7 cellular contexts compared by ENCODE assay signal in the genomic region with DNA sequence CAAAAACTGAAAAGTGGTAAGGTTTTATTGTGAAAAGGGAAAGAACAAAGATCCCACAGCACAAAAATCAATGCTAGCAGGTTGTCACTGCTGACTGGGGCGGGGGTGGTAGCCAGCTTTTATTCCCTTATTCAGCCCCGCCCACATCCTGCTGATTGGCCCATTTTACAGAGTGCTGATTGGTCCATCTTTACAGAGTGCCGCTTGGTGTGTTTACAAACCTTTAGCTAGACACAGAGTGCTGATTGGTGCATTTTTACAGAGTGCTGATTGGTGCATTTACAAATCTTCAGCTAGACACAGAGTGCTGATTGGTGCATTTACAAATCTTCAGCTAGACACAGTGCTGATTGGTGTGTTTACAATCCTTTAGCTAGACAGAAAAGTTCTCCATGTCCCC. TPM values are rescaled to one million over a fixed set of nuclear protein-coding genes. Genes with fewer than 3 reads are reported as not detected.
A peak's percentile ranks its signal among the peaks of the same experiment; 100 is the strongest.
DNase-seq lines count a peak whose midpoint lies in the region; ATAC-seq and TF ChIP-seq lines count a peak whose summit lies in the region.
"Not testable (repeated sequence)": the region's sequence is repeated elsewhere in the genome, so short reads cannot be mapped to it uniquely, and the experiment has no call there.

No MANE protein-coding gene starts in this region.

- H3F3A ChIP-seq in neural progenitor cell (ENCODE audit: low read depth), result peaks cover 23% of the 10 kb centered on the region

- H4K20me1 ChIP-seq in IMR-90 (ENCODE audit: insufficient read depth, low read length); neural progenitor cell (ENCODE audit: low read depth): not testable (repeated sequence)

- H3K9me3 ChIP-seq in IMR-90 (ENCODE audit: control insufficient read depth, insufficient read depth, low read length); neural progenitor cell (ENCODE audit: low read depth): not testable (repeated sequence)

- H3K9ac ChIP-seq in IMR-90 (ENCODE audit: low read depth, low read length); neural progenitor cell: not testable (repeated sequence)

- peak overlapping the region; percentile 60 for H2AFZ ChIP-seq in IMR-90 (replicated peaks; ENCODE audit: low read length, poor library complexity)
- not testable (repeated sequence) for H2AFZ ChIP-seq in neural progenitor cell (replicated peaks)

- H3K4me1 Mint-ChIP-seq in WTC11 (peaks cover 16% of the 10 kb centered on the region), neural progenitor cell (peaks cover 18% of the 10 kb centered on the region)
- H3K4me1 Mint-ChIP-seq in activated naive CD8-positive, alpha-beta T cell treated with anti-CD3 and anti-CD28 coated beads for 36 hours, result peaks cover 23% of the 10 kb centered on the region
- not testable (repeated sequence) for H3K4me1 Mint-ChIP-seq in glutamatergic neuron (ENCODE audit: low read depth, unreplicated experiment)

- intact Hi-C loops in IMR-90 (cut with micrococcal nuclease), result not testable (repeated sequence)

- H3K56ac ChIP-seq in IMR-90 (ENCODE audit: extremely low read depth, insufficient read depth, low read length), result not testable (repeated sequence)

- not testable (repeated sequence) for ATAC-seq in IMR-90 (ENCODE audit: low read depth); WTC11

- H3K27ac ChIP-seq in IMR-90 (ENCODE audit: insufficient read depth, low read length); neural progenitor cell: not testable (repeated sequence)

- H3K27me3 ChIP-seq in IMR-90 (ENCODE audit: control insufficient read depth, insufficient read depth, low read length); neural progenitor cell: not testable (repeated sequence)

- H3K23ac ChIP-seq in IMR-90 (ENCODE audit: low read depth, low read length), result not testable (repeated sequence)

- TF ChIP-seq CTCF in IMR-90 (conservative IDR thresholded peaks at IDR 0.05; ENCODE audit: low read depth, low read length); WTC11 (IDR thresholded peaks at IDR 0.05); glutamatergic neuron (IDR thresholded peaks at IDR 0.05; ENCODE audit: partially characterized antibody, unreplicated experiment); neural progenitor cell (IDR thresholded peaks at IDR 0.05): not testable (repeated sequence)

- DNase-seq in DMS53 (lab: John Stamatoyannopoulos, UW), result peak; percentile 6
- DNase-seq in IMR-90, glutamatergic neuron: not testable (repeated sequence)
- DNase-seq in NCI-H69 (lab: John Stamatoyannopoulos, UW), result peak; percentile 24
- peak; percentile 23 for DNase-seq in WTC11 (ENCODE audit: low spot score)
- peak; percentile 25 for DNase-seq in activated naive CD8-positive, alpha-beta T cell treated with anti-CD3 and anti-CD28 coated beads for 36 hours
- peak; percentile 17 for DNase-seq in neural progenitor cell (ENCODE audit: low spot score)

- H2BK5ac ChIP-seq in IMR-90 (ENCODE audit: low read depth, low read length, poor library complexity, severe bottlenecking), result not testable (repeated sequence)

- in situ Hi-C loops in IMR-90 (cut with MboI; ENCODE audit: low sequenced_read_pairs), result not testable (repeated sequence)

- H3K27ac Mint-ChIP-seq in WTC11, neural progenitor cell: not testable (repeated sequence)
- peak overlapping the region; percentile 94 for H3K27ac Mint-ChIP-seq in activated naive CD8-positive, alpha-beta T cell treated with anti-CD3 and anti-CD28 coated beads for 36 hours
- H3K27ac Mint-ChIP-seq in glutamatergic neuron (ENCODE audit: unreplicated experiment), result peak overlapping the region; percentile 45

- H3K79me1 ChIP-seq in IMR-90 (ENCODE audit: low read depth in 1 of 2, low read length in 2 of 2), result peaks cover 10 to 20% of the 10 kb centered on the region in 2 experiments

- not testable (repeated sequence) for H2AK5ac ChIP-seq in IMR-90 (ENCODE audit: low read depth, low read length)

- not testable (repeated sequence) for H3K4me1 ChIP-seq in IMR-90 (ENCODE audit: control insufficient read depth, insufficient read depth, low read length)
- H3K4me1 ChIP-seq in neural progenitor cell, result peaks cover 14% of the 10 kb centered on the region

- H4K5ac ChIP-seq in IMR-90 (ENCODE audit: low read depth, low read length), result not testable (repeated sequence)

- not testable (repeated sequence) for H3K4me3 Mint-ChIP-seq in WTC11; activated naive CD8-positive, alpha-beta T cell treated with anti-CD3 and anti-CD28 coated beads for 36 hours; glutamatergic neuron (ENCODE audit: unreplicated experiment)
- H3K4me3 Mint-ChIP-seq in neural progenitor cell, result peak overlapping the region; percentile 100

- H3K36me3 Mint-ChIP-seq in WTC11; glutamatergic neuron (ENCODE audit: unreplicated experiment); neural progenitor cell: not testable (repeated sequence)
- H3K36me3 Mint-ChIP-seq in activated naive CD8-positive, alpha-beta T cell treated with anti-CD3 and anti-CD28 coated beads for 36 hours, result peaks cover 16% of the 10 kb centered on the region

- not testable (repeated sequence) for H4K8ac ChIP-seq in IMR-90 (ENCODE audit: low read depth in 2 of 2, low read length in 2 of 2)

- dilution Hi-C loops in IMR-90 (cut with HindIII; ENCODE audit: low sequenced_read_pairs, unreplicated experiment), result not testable (repeated sequence)

- H3K9me1 ChIP-seq in IMR-90 (ENCODE audit: insufficient read depth, low read length), result not testable (repeated sequence)

- TF ChIP-seq RAD21 in IMR-90 (IDR thresholded peaks at IDR 0.05; ENCODE audit: low read length), result not testable (repeated sequence)

- H3K27me3 Mint-ChIP-seq in WTC11 (ENCODE audit: low read depth); glutamatergic neuron (ENCODE audit: unreplicated experiment); neural progenitor cell (ENCODE audit: insufficient read depth, low read depth): not testable (repeated sequence)
- H3K27me3 Mint-ChIP-seq in activated naive CD8-positive, alpha-beta T cell treated with anti-CD3 and anti-CD28 coated beads for 36 hours, result peaks cover 25% of the 10 kb centered on the region

- CTCF ChIA-PET in IMR-90 (lab: Yijun Ruan, JAX); WTC11 (lab: Charles Lee): not testable (repeated sequence)

- not testable (repeated sequence) for H3K18ac ChIP-seq in IMR-90 (ENCODE audit: low read depth, low read length)

- POLR2A ChIA-PET in IMR-90 (lab: Charles Lee; ENCODE audit: unreplicated experiment); WTC11 (lab: Charles Lee): not testable (repeated sequence)

- WGBS in IMR-90 (ENCODE audit: extremely low coverage in 2 of 2, insufficient read length in 1 of 2), 2 experiments, result 100% methylated on average over 1 of the region's 3 CpGs; no CpG with 5 or more reads in 1 of the 2 experiments

- H3K4ac ChIP-seq in IMR-90 (ENCODE audit: low read depth, low read length), result not testable (repeated sequence)

- H3K79me2 ChIP-seq in neural progenitor cell (ENCODE audit: low read depth), result peaks cover 31% of the 10 kb centered on the region

- not testable (repeated sequence) for H2BK15ac ChIP-seq in IMR-90 (ENCODE audit: low read depth, low read length)

- H2AK9ac ChIP-seq in IMR-90 (replicated peaks; ENCODE audit: low read depth, low read length, poor library complexity), result not testable (repeated sequence)

- H3K4me3 ChIP-seq in IMR-90 (ENCODE audit: insufficient read depth, low read depth, low read length); neural progenitor cell: not testable (repeated sequence)

- H4K91ac ChIP-seq in IMR-90 (ENCODE audit: insufficient read depth, low read depth, low read length), result not testable (repeated sequence)

- not testable (repeated sequence) for H3K14ac ChIP-seq in IMR-90 (replicated peaks; ENCODE audit: low read depth, low read length)

- BruUV-seq in IMR-90 (replicated peaks; lab: Mats Ljungman, UMichigan), result not testable (repeated sequence)

- H3K9me3 Mint-ChIP-seq in WTC11, result peaks cover 16% of the 10 kb centered on the region
- H3K9me3 Mint-ChIP-seq in activated naive CD8-positive, alpha-beta T cell treated with anti-CD3 and anti-CD28 coated beads for 36 hours, result peaks cover 12% of the 10 kb centered on the region
- not testable (repeated sequence) for H3K9me3 Mint-ChIP-seq in glutamatergic neuron (ENCODE audit: unreplicated experiment); neural progenitor cell

- not testable (repeated sequence) for H2BK20ac ChIP-seq in IMR-90 (ENCODE audit: low read depth, low read length)

- H3K4me2 ChIP-seq in IMR-90 (ENCODE audit: low read depth, low read length); neural progenitor cell: not testable (repeated sequence)

- not testable (repeated sequence) for H2BK120ac ChIP-seq in IMR-90 (ENCODE audit: low read depth, low read length)

- H3K36me3 ChIP-seq in IMR-90 (ENCODE audit: control insufficient read depth, insufficient read depth, low read length); neural progenitor cell: not testable (repeated sequence)

- TF ChIP-seq POLR2A in IMR-90 (IDR thresholded peaks at IDR 0.05; ENCODE audit: low read depth, low read length), result not testable (repeated sequence)

TF ChIP-seq in WTC11, 78 proteins besides CTCF, POLR2A, EP300 and RAD21:
- peak; percentile 75 for TF ChIP-seq NFYB (CRISPR knock-in tag; conservative IDR thresholded peaks at IDR 0.05; ENCODE audit: low read depth)
TF ChIP-seq in WTC11: peak in this region for 1; not testable (repeated sequence) for 77.

RNA-seq across cellular contexts. Expression of a gene that starts 1.5 kb away (rescaled TPM):
- total RNA-seq in IMR-90 (2012; rRNA removed) (5.3 and 8.4 TPM in 2 replicates), WTC11 (2021) (8.7 to 9.3 TPM (median 9.0 TPM) in 3 replicates), glutamatergic neuron (ENCODE audit: unreplicated experiment) (18.2 TPM), neural progenitor cell (ENCODE audit: low replicate concordance) (20.4 and 21.3 TPM in 2 replicates)
- 0.89 and 1.7 TPM in 2 replicates for polyA plus RNA-seq in IMR-90 (2012; rRNA removed)
- polyA plus RNA-seq in IMR-90 (2012; cell fraction: cytosol; rRNA removed), result 0.27 and 0.37 TPM in 2 replicates
- 0.88 and 4.2 TPM in 2 replicates for polyA plus RNA-seq in IMR-90 (2012; cell fraction: nucleus; rRNA removed; ENCODE audit: low replicate concordance)
- 1 to 10 TPM; 1.3 to 1.6 TPM for total RNA-seq in activated naive CD8-positive, alpha-beta T cell treated with anti-CD3 and anti-CD28 coated beads for 36 hours

RNA-seq across cellular contexts. Expression of a gene that starts 45.2 kb away (rescaled TPM):
- 6.4 and 6.5 TPM in 2 replicates for total RNA-seq in IMR-90 (2012; rRNA removed)
- polyA plus RNA-seq in IMR-90 (2012; rRNA removed), result 1.6 and 2.0 TPM in 2 replicates
- polyA plus RNA-seq in IMR-90 (2012; cell fraction: cytosol; rRNA removed), result 0.31 and 0.74 TPM in 2 replicates
- 0.60 and 3.1 TPM in 2 replicates for polyA plus RNA-seq in IMR-90 (2012; cell fraction: nucleus; rRNA removed; ENCODE audit: low replicate concordance)
- total RNA-seq in WTC11 (2021), result 7.8 to 8.5 TPM (median 8.3 TPM) in 3 replicates
- total RNA-seq in activated naive CD8-positive, alpha-beta T cell treated with anti-CD3 and anti-CD28 coated beads for 36 hours, result 1 to 10 TPM; 6.8 to 7.2 TPM
- total RNA-seq in glutamatergic neuron (ENCODE audit: unreplicated experiment), result 16.7 TPM
- 15.1 and 20.7 TPM in 2 replicates for total RNA-seq in neural progenitor cell (ENCODE audit: low replicate concordance)
